ENCODE assay signal across 21 cellular contexts in the genomic region with DNA sequence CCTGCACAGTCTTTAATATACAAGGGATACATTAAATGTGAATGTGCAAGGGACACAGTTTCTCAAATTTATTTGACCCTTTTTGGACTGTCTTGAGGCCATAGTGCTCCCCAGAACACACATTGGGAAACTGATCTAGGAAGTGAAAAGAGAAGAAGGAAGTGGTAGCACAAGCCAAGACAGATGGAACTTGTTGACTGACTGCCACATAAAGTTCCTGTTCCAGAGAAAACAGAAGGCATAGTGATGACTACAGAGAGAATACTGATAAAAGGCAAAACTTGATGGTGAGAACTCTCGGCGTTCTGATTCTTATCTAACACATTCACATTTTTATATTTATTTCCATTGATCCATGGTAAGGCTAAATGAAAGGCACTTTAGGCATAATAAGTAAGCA.
"Had no signal": no experiment of that assay in that cellular context is flagged by ENCODE, and none has a peak within 500 bp of the region (broad histone marks: within the 10 kb centered on the region; RNA-seq: fewer than 3 reads in every experiment).

No MANE protein-coding gene starts in this region.

- H3K36me3 ChIP-seq: cardiac muscle cell, gastroesophageal sphincter, heart left ventricle, lower lobe of right lung, sigmoid colon, thoracic aorta had no signal

- ATAC-seq: body of pancreas; esophagus mucosa; gastroesophageal sphincter; heart left ventricle; left colon; lower lobe of right lung; naive thymus-derived CD4-positive, alpha-beta T cell; stimulated activated naive B cell treated with anti-CD40 and anti-IgM and Interleukin-4, amounts not matched to agents 10 μg/mL and 1 μg/mL and 100 μg/mL, for 72 hours had no signal

- H3K4me3 ChIP-seq: body of pancreas, cardiac muscle cell, gastroesophageal sphincter, heart left ventricle, lower lobe of right lung, sigmoid colon, smooth muscle cell, thoracic aorta had no signal

- H3K27me3 ChIP-seq: body of pancreas, cardiac muscle cell, gastroesophageal sphincter, heart left ventricle, sigmoid colon had no signal

- H3K4me1 ChIP-seq: body of pancreas, gastroesophageal sphincter, heart left ventricle, lower lobe of right lung, sigmoid colon had no signal

- H3K27ac ChIP-seq: body of pancreas, cardiac muscle cell, gastroesophageal sphincter, heart left ventricle, lower lobe of right lung, sigmoid colon, thoracic aorta had no signal

- H3K9me3 ChIP-seq: body of pancreas, gastroesophageal sphincter, sigmoid colon, thoracic aorta had no signal

- DNase-seq: activated CD4-positive, alpha-beta T cell treated with anti-CD3 and anti-CD28 coated beads for 1 hour; activated gamma-delta T cell treated with Interleukin-2 at 50 U/mL for 16 hours; activated T-cell treated with anti-CD3 and anti-CD28 coated beads, Interleukin-2, amount 50 U/mL, for 1 hour; body of pancreas; dermis blood vessel endothelial cell; effector memory CD4-positive, alpha-beta T cell; heart left ventricle; left colon; lower lobe of right lung; naive thymus-derived CD4-positive, alpha-beta T cell; occipital lobe; posterior cingulate gyrus; sigmoid colon; stimulated activated CD4-positive, alpha-beta T cell treated with anti-CD3 and anti-CD28 coated beads, Interleukin-15, amount 100 ng/mL, for 24 hours; stimulated activated naive B cell treated with anti-CD40 and anti-IgM and Interleukin-4, amounts not matched to agents 10 μg/mL and 1 μg/mL and 100 μg/mL, for 72 hours; T-helper 1 cell had no signal
